1 cellular context compared by ENCODE assay signal in genomic region chr14:24366664-24367505, GRCh38.
TF ChIP-seq lines count a peak whose summit lies in the region.

No MANE protein-coding gene starts in this region.

TF ChIP-seq in SK-N-SH, 30 proteins besides CTCF, POLR2A, EP300 and RAD21 (continued from another document):
- no peak for TF ChIP-seq NRF1 (IDR thresholded peaks at IDR 0.05; ENCODE audit: low read depth, low read length)
- no peak for TF ChIP-seq TEAD4 (IDR thresholded peaks at IDR 0.05; ENCODE audit: borderline replicate concordance, insufficient read depth)
- peak; percentile 53; the same call in 1 of the 2 replicates for TF ChIP-seq POLR2AphosphoS5 (IDR thresholded peaks at IDR 0.05; ENCODE audit: low read depth, low read length)
- peak; percentile 17 for TF ChIP-seq CHD2 (IDR thresholded peaks at IDR 0.05; ENCODE audit: low read length, partially characterized antibody)
- 0 out of 2 replicates have a peak, but pooled peaks have one; percentile 11 for TF ChIP-seq MXI1 (IDR thresholded peaks at IDR 0.05; ENCODE audit: low read depth, low read length)
- peak; percentile 47; the same call in 1 of the 2 replicates for TF ChIP-seq YY1 (IDR thresholded peaks at IDR 0.05; ENCODE audit: low read depth)
- peak; percentile 40; the same call in 1 of the 2 replicates for TF ChIP-seq JUND (IDR thresholded peaks at IDR 0.05)
- no peak for TF ChIP-seq PBX3 (IDR thresholded peaks at IDR 0.05)
- TF ChIP-seq RFX5 (IDR thresholded peaks at IDR 0.05; ENCODE audit: low read length): 0 out of 2 replicates have a peak, but pooled peaks have one; percentile 21
